In the genomic region with DNA sequence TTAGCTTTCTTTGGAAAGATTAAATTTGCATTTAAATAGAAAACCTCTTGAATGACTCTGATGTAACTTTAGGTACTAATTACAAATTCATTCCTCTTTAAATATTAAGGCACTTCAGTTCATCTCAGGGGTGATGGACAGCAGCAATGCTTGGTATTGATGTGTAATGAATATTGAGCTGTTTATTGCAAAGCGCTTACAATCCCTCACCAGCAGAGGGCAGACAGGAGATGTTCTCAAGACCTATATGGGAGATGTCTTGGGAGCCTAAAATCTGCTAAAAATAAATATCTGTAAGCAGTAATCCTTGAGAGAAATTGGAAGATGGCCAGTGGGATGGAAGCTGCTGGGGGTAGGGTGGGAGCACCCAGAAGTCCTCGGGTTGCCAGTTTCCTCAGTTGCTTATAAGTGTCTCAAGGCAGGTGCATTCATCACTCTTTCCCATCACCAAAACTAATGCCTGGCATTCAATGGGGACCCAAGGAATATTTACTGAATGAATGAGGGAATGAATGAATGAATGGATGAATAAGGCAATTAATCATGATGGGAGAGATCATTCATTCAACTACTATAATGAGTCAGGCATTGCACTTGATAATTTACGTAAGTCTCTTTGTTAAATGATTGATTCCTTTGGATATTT, we compare ENCODE assay signal across 8 cellular contexts. TPM values are rescaled to one million over a fixed set of nuclear protein-coding genes. Genes with fewer than 3 reads are reported as not detected.
DNase-seq lines count a peak whose midpoint lies in the region; ATAC-seq and TF ChIP-seq lines count a peak whose summit lies in the region.

No MANE protein-coding gene starts in this region.

- no peak for TF ChIP-seq POLR2A in ovary (IDR thresholded peaks at IDR 0.05)

- WGBS in ovary, 3 donors: 14 to 19% (median 17%) methylated on average over 3 of the region's 3 CpGs

- H3K36me3 ChIP-seq in CD4-positive, CD25-positive, alpha-beta regulatory T cell (ENCODE audit: control insufficient read depth, insufficient read depth, low read length): no peaks in the 10 kb centered on the region
- H3K36me3 ChIP-seq in PC-9 (ENCODE audit: low read depth): no peaks in the 10 kb centered on the region
- no peaks in the 10 kb centered on the region for H3K36me3 ChIP-seq in ovary

- no peaks in the 10 kb centered on the region for H3K9me3 Mint-ChIP-seq in CD4-positive, CD25-positive, alpha-beta regulatory T cell

- BruUV-seq in PC-9 (replicated peaks; lab: Mats Ljungman, UMichigan): no TSS peak

- H3K9me3 ChIP-seq in CD4-positive, CD25-positive, alpha-beta regulatory T cell (ENCODE audit: control insufficient read depth in 2 of 2, low read length in 2 of 2): no peaks in the 10 kb centered on the region
- no peaks in the 10 kb centered on the region for H3K9me3 ChIP-seq in PC-9 (ENCODE audit: insufficient read depth, low read depth)
- H3K9me3 ChIP-seq in ovary: no peaks in the 10 kb centered on the region

- CTCF ChIA-PET in PC-9 (lab: Charles Lee): interaction anchor here (0.5 to 2.1 kb wide), 19 partner anchors 12 to 225 kb away, joined by 3 to 18 read pairs (median 4); no protein-coding TSS in a partner anchor

- DNase-seq in CD4-positive, CD25-positive, alpha-beta regulatory T cell: peak; percentile 42 to 78 (median 63)
- DNase-seq in HUDEP-2 (lab: John Stamatoyannopoulos, UW; ENCODE audit: unreplicated experiment in 76 of 76): peak in 54 of 76 experiments; percentile 8 to 72 (median 36)
- peak; percentile 43 for DNase-seq in PC-9
- peak; percentile 66 to 67 for DNase-seq in activated T-cell treated with anti-CD3 and anti-CD28 coated beads, Interleukin-2, amount 50 U/mL, for 48 hours
- peak; percentile 86 for DNase-seq in fibroblast of pulmonary artery (ENCODE audit: low read depth)
- DNase-seq in ovary: peak in 3 of 5 donors; percentile 63 to 81 (median 77)

- no peak overlapping the region for H3K4me2 ChIP-seq in PC-9

- no peaks in the 10 kb centered on the region for H4K20me1 ChIP-seq in PC-9 (ENCODE audit: insufficient read depth)

- H3K4me3 Mint-ChIP-seq in CD4-positive, CD25-positive, alpha-beta regulatory T cell: no peak overlapping the region

- ATAC-seq in CD4-positive, CD25-positive, alpha-beta regulatory T cell (ENCODE audit: low read depth in 2 of 2): peak; percentile 60 to 68
- no peak for ATAC-seq in HG02610 (IDR thresholded peaks at IDR 0.05; ENCODE audit: unreplicated experiment)
- no peak for ATAC-seq in HG03139 (IDR thresholded peaks at IDR 0.05; ENCODE audit: unreplicated experiment)

- no peaks in the 10 kb centered on the region for H3K9me2 ChIP-seq in PC-9 (ENCODE audit: insufficient read depth)

- no peak overlapping the region for H3K27ac ChIP-seq in CD4-positive, CD25-positive, alpha-beta regulatory T cell (ENCODE audit: insufficient read depth, low read length, poor library complexity, severe bottlenecking)
- no peak overlapping the region for H3K27ac ChIP-seq in PC-9
- peak overlapping the region in 1 of 2 donors; percentile 84 for H3K27ac ChIP-seq in ovary

- no peak overlapping the region for H3K4me3 ChIP-seq in CD4-positive, CD25-positive, alpha-beta regulatory T cell (ENCODE audit: low read depth, low read length)
- no peak overlapping the region for H3K4me3 ChIP-seq in PC-9
- H3K4me3 ChIP-seq in fibroblast of pulmonary artery (replicated peaks; ENCODE audit: low read depth, low read length): no peak overlapping the region
- H3K4me3 ChIP-seq in ovary: no peak overlapping the region

- no peak overlapping the region for H3K27ac Mint-ChIP-seq in CD4-positive, CD25-positive, alpha-beta regulatory T cell

- H3F3A ChIP-seq in PC-9 (ENCODE audit: insufficient read depth, low read depth): no peaks in the 10 kb centered on the region

- peaks cover 9% of the 10 kb centered on the region for H3K27me3 ChIP-seq in CD4-positive, CD25-positive, alpha-beta regulatory T cell (ENCODE audit: control insufficient read depth, insufficient read depth, low read length)
- H3K27me3 ChIP-seq in PC-9 (ENCODE audit: insufficient read depth, low read depth) (peaks cover 26% of the 10 kb centered on the region), ovary (no peaks in the 10 kb centered on the region)

- no peaks in the 10 kb centered on the region for H3K4me1 ChIP-seq in CD4-positive, CD25-positive, alpha-beta regulatory T cell (ENCODE audit: control insufficient read depth, insufficient read depth, low read length, poor library complexity, severe bottlenecking)
- 0 out of 2 replicates have a peak, but pooled peaks cover 2% of the 10 kb centered on the region for H3K4me1 ChIP-seq in PC-9 (replicated peaks; ENCODE audit: insufficient read depth)
- H3K4me1 ChIP-seq in ovary (ENCODE audit: insufficient read depth): peaks cover 10% of the 10 kb centered on the region

- POLR2A ChIA-PET in PC-9 (lab: Charles Lee; ENCODE audit: unreplicated experiment): interaction anchor here (1.0 kb wide), 1 partner anchor 87 kb away, joined by 3 read pairs; no protein-coding TSS in a partner anchor

- intact Hi-C loops in PC-9 (cut with micrococcal nuclease; ENCODE audit: unreplicated experiment): no loop called here
- intact Hi-C loops in ovary (cut with DNase I): loop anchor here in 2 of 4 donors (5.0 to 10.0 kb wide), 2 partner anchors 33 to 80 kb away; no protein-coding TSS in a partner anchor

- peak; percentile 86 for TF ChIP-seq CTCF in PC-9 (conservative IDR thresholded peaks at IDR 0.05)
- TF ChIP-seq CTCF in fibroblast of pulmonary artery (IDR thresholded peaks at IDR 0.05; ENCODE audit: low read length, missing control alignments): peak; percentile 95
- TF ChIP-seq CTCF in ovary (IDR thresholded peaks at IDR 0.05): peak; percentile 70 to 88 (median 86)

- no peak overlapping the region for H2AFZ ChIP-seq in PC-9

- H3K4me1 Mint-ChIP-seq in CD4-positive, CD25-positive, alpha-beta regulatory T cell: peaks cover 0 to 4% (median 1%) of the 10 kb centered on the region in 4 donors

- no peak for TF ChIP-seq EP300 in ovary (IDR thresholded peaks at IDR 0.05)

- H3K27me3 Mint-ChIP-seq in CD4-positive, CD25-positive, alpha-beta regulatory T cell: peaks cover 18% of the 10 kb centered on the region

- H3K36me3 Mint-ChIP-seq in CD4-positive, CD25-positive, alpha-beta regulatory T cell: no peaks in the 10 kb centered on the region

- H3K79me2 ChIP-seq in PC-9 (ENCODE audit: low read depth): no peaks in the 10 kb centered on the region

RNA-seq across cellular contexts. Expression of a gene that starts 2.3 kb away (rescaled TPM):
- not detected for total RNA-seq in CD4-positive, CD25-positive, alpha-beta regulatory T cell
- under 1 TPM in 1 of 4 donors, not detected in 3; 0.06 TPM for polyA plus RNA-seq in CD4-positive, CD25-positive, alpha-beta regulatory T cell
- total RNA-seq in PC-9 (2021) (not detected in 2 replicates), ovary (100 to 1,000 TPM; 111 to 457 (median 270) TPM)
- 100 to 1,000 TPM; 112 to 296 TPM for polyA plus RNA-seq in ovary

RNA-seq across cellular contexts. Expression of a gene that starts 32.8 kb away (rescaled TPM):
- total RNA-seq in CD4-positive, CD25-positive, alpha-beta regulatory T cell: 9.9 TPM
- polyA plus RNA-seq in CD4-positive, CD25-positive, alpha-beta regulatory T cell: 10 to 100 TPM; 13.2 to 41.3 (median 25.4) TPM
- total RNA-seq in PC-9 (2021) (3.8 and 3.9 TPM in 2 replicates), ovary (10 to 100 TPM in 1 of 7 donors, 1 to 10 TPM in 6; 2.7 to 53.2 (median 3.7) TPM)
- polyA plus RNA-seq in ovary: 1 to 10 TPM; 1.2 to 1.5 TPM

Comparison
In these comparisons a context has a peak if more than half of its experiments do, and no peak if none do; other contexts are left out.
1. ATAC-seq: peak in CD4-positive, CD25-positive, alpha-beta regulatory T cell (2 of 2); none in HG02610 (single experiment) and HG03139 (single experiment).
2. RNA of a gene that starts 2.3 kb away (total RNA-seq): 111 to 457 TPM in ovary; not detected in PC-9 and not detected in CD4-positive, CD25-positive, alpha-beta regulatory T cell (single experiment); every median in the first group is over 10 times any median in the second.
3. Peak in every context shown above with its lines, with median percentiles within 50 percentile points of each other: DNase-seq and CTCF ChIP-seq.